In genomic region chr3:8307545-8308110, GRCh38 we compare ENCODE assay signal across 19 cellular contexts.
DNase-seq lines count a peak whose midpoint lies in the region; ATAC-seq and TF ChIP-seq lines count a peak whose summit lies in the region.
"Had no signal": no experiment of that assay in that cellular context is flagged by ENCODE, and none has a peak within 500 bp of the region (broad histone marks: within the 10 kb centered on the region; RNA-seq: fewer than 3 reads in every experiment).

No MANE protein-coding gene starts in this region.

- no peak for TF ChIP-seq CTCF in CD8-positive, alpha-beta T cell (IDR thresholded peaks at IDR 0.05)

- peak; percentile 36 for ATAC-seq in CD8-positive, alpha-beta T cell
- no peak for ATAC-seq in HG03469 (IDR thresholded peaks at IDR 0.05; ENCODE audit: unreplicated experiment)
- ATAC-seq: A549, HepG2 had no signal

- no peak overlapping the region for H3K27ac Mint-ChIP-seq in CD8-positive, alpha-beta T cell

- intact Hi-C loops in CD8-positive, alpha-beta T cell (cut with DNase I, micrococcal nuclease), result no loop called here

- no peaks in the 10 kb centered on the region for H3K4me1 ChIP-seq in CD8-positive, alpha-beta T cell (ENCODE audit: insufficient read depth, low read length)
- H3K4me1 ChIP-seq: A549 had no signal

- H3K27ac ChIP-seq in CD8-positive, alpha-beta T cell (ENCODE audit: low read depth, low read length), result no peak overlapping the region
- H3K27ac ChIP-seq: A549, KMS-11, PC-9 had no signal

- POLR2A ChIA-PET in CD8-positive, alpha-beta T cell (lab: Charles Lee), result no interaction called here

- CTCF ChIA-PET in CD8-positive, alpha-beta T cell (lab: Charles Lee), result interaction anchor here (1.0 kb wide), 1 partner anchor 12 kb away, joined by 4 read pairs; no protein-coding TSS in a partner anchor

- no peaks in the 10 kb centered on the region for H3K27me3 ChIP-seq in CD8-positive, alpha-beta T cell (ENCODE audit: insufficient read depth, low read length)
- H3K27me3 ChIP-seq: MG63 had no signal

- H3K27me3 Mint-ChIP-seq in CD8-positive, alpha-beta T cell (ENCODE audit: low read depth), result no peaks in the 10 kb centered on the region

- DNase-seq in NCI-H2081 (lab: John Stamatoyannopoulos, UW), result peak; percentile 17 to 23
- no peak for DNase-seq in NCI-H2081 treated with DMSO at 0.1 percent for 48 hours (lab: John Stamatoyannopoulos, UW)
- no peak for DNase-seq in CD8-positive, alpha-beta T cell
- peak; percentile 55 for DNase-seq in NCI-H510A (lab: John Stamatoyannopoulos, UW)
- DNase-seq in medulla oblongata (ENCODE audit: extremely low spot score), result peak; percentile 21
- no peak for DNase-seq in DMS 273 treated with DMSO at 0.1 percent for 48 hours (lab: John Stamatoyannopoulos, UW)
- no peak for DNase-seq in NCI-H526 treated with DMSO at 0.1 percent for 48 hours (lab: John Stamatoyannopoulos, UW)
- DNase-seq: CD4-positive, CD25-positive, alpha-beta regulatory T cell; MG63; NCI-H1092 treated with DMSO at 0.1 percent for 48 hours; NCI-H1930; NCI-H446 treated with DMSO at 0.1 percent for 48 hours; PC-9; SK-N-SH; T-helper 1 cell had no signal

- H3K4me1 Mint-ChIP-seq in CD8-positive, alpha-beta T cell (ENCODE audit: low read depth), result no peaks in the 10 kb centered on the region
- H3K4me1 Mint-ChIP-seq: CD4-positive, CD25-positive, alpha-beta regulatory T cell had no signal

- no peaks in the 10 kb centered on the region for H3K9me3 ChIP-seq in CD8-positive, alpha-beta T cell (ENCODE audit: low read length)
- H3K9me3 ChIP-seq: MG63, SK-N-SH had no signal

- H3K36me3 Mint-ChIP-seq in CD8-positive, alpha-beta T cell, result no peaks in the 10 kb centered on the region
- H3K36me3 Mint-ChIP-seq: CD4-positive, CD25-positive, alpha-beta regulatory T cell had no signal

- no peak overlapping the region for H3K4me3 ChIP-seq in CD8-positive, alpha-beta T cell (ENCODE audit: low read depth, low read length)
- H3K4me3 ChIP-seq: A549, MG63, PC-9 had no signal

- peaks cover 4% of the 10 kb centered on the region for H3K9me3 Mint-ChIP-seq in CD8-positive, alpha-beta T cell

- no peak overlapping the region for H3K4me3 Mint-ChIP-seq in CD8-positive, alpha-beta T cell
- H3K4me3 Mint-ChIP-seq: CD4-positive, CD25-positive, alpha-beta regulatory T cell had no signal

- H3K36me3 ChIP-seq in CD8-positive, alpha-beta T cell (ENCODE audit: insufficient read depth, low read length), result no peaks in the 10 kb centered on the region
- H3K36me3 ChIP-seq: MG63 had no signal

Comparison
In these comparisons a context has a peak if more than half of its experiments do, and no peak if none do; other contexts are left out.
1. DNase-seq: peak in NCI-H2081 (2 of 2), NCI-H510A (single experiment) and medulla oblongata (single experiment); none in NCI-H2081 treated with DMSO at 0.1 percent for 48 hours (single experiment), CD8-positive, alpha-beta T cell (0 of 7), DMS 273 treated with DMSO at 0.1 percent for 48 hours (single experiment) and NCI-H526 treated with DMSO at 0.1 percent for 48 hours (single experiment).